In the genomic region with DNA sequence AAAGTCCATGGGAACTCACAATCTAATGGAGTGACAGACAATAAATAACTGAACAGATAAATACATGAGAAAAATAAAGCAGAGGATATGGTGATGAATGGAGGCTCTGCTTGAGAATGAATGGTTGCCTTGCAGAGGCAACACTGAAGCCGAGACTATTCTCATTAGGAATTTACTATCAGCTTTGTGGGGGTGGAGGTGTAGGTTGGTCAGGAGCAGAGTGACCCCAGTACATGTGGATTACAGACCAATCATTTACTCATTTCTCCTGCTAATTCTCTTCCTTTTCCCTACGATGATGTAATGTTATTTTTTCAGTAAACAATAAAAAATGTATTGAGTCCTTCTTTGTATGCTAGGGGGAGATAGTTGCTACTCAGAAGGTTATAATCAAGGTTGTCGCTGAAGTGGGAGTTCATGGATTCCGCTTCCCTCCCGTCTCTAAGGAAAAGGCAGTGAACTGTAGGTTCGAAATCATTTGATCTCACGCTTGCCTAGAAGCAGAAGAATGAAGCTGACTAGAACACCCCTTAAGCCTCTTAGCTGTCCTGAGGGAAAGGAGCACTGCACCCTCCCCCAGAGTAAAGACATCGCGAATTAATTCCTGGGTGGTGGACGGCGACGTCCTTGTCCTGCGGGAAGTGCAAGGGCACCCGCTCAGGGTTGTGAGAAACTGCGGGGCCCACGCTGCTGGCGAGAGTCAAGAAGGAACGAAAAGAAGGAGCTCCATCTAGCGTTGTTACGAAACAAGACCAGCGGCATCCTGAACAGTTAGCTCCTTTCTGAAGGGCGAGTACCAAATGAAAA, we compare ENCODE assay signal across 8 cellular contexts.
DNase-seq lines count a peak whose midpoint lies in the region; ATAC-seq and TF ChIP-seq lines count a peak whose summit lies in the region.

No MANE protein-coding gene starts in this region.

- no peaks in the 10 kb centered on the region for H3K9me3 ChIP-seq in liver (ENCODE audit: control insufficient read depth in 4 of 4, low read length in 3 of 4)

- H3K27ac ChIP-seq in liver (ENCODE audit: low read depth in 1 of 2, low read length in 2 of 2), result no peak overlapping the region

- DNase-seq in AG08396 (ENCODE audit: low spot score), result peak; percentile 74
- DNase-seq in NCI-H345 (lab: John Stamatoyannopoulos, UW), result peak; percentile 82
- DNase-seq in activated CD4-positive, alpha-beta T cell treated with anti-CD3 and anti-CD28 coated beads, Interleukin-2, amount 50 U/mL, for 1 hour, result peak; percentile 31
- peak; percentile 21 for DNase-seq in effector CD4-positive, alpha-beta T cell
- peak; percentile 41 for DNase-seq in stimulated activated CD4-positive, alpha-beta T cell treated with anti-CD3 and anti-CD28 coated beads, Interleukin-4, amount 100 ng/mL, for 24 hours

- H3K4me3 ChIP-seq in liver (ENCODE audit: low read depth in 1 of 3, low read length in 3 of 3), result peak overlapping the region in 1 of 3 donors; percentile 32

- H3K36me3 ChIP-seq in liver (ENCODE audit: control insufficient read depth in 4 of 4, insufficient read depth in 3 of 4, low read depth in 1 of 4, low read length in 3 of 4), result no peaks in the 10 kb centered on the region

- H3K9ac ChIP-seq in liver (ENCODE audit: low read depth in 1 of 2, low read length in 2 of 2), result peak overlapping the region in 1 of 2 donors; percentile 35

- TF ChIP-seq CTCF in liver (IDR thresholded peaks at IDR 0.05; ENCODE audit: low read depth, low read length, missing input control), result peak; percentile 41

- TF ChIP-seq RAD21 in liver (IDR thresholded peaks at IDR 0.05), result peak; percentile 80 to 81

- ATAC-seq in GM18867 (IDR thresholded peaks at IDR 0.05; ENCODE audit: unreplicated experiment) (peak; percentile 92), HG03175 (IDR thresholded peaks at IDR 0.05; ENCODE audit: unreplicated experiment) (peak; percentile 82)

- 7% methylated on average over 22 of the region's 22 CpGs for WGBS in liver

- peaks cover 4 to 20% (median 13%) of the 10 kb centered on the region in 4 donors for H3K4me1 ChIP-seq in liver (ENCODE audit: control insufficient read depth in 4 of 4, insufficient read depth in 4 of 4, low read length in 3 of 4)

- H3K27me3 ChIP-seq in liver (ENCODE audit: control insufficient read depth in 4 of 4, insufficient read depth in 4 of 4, low read length in 3 of 4), result no peaks in the 10 kb centered on the region

TF ChIP-seq in liver, 16 proteins besides CTCF, POLR2A, EP300 and RAD21:
- no peak for TF ChIP-seq FOXA2 (IDR thresholded peaks at IDR 0.05)
- TF ChIP-seq EGR1 (IDR thresholded peaks at IDR 0.05; ENCODE audit: low read depth in 2 of 2), result no peak
- no peak for TF ChIP-seq HNF4G (IDR thresholded peaks at IDR 0.05)
- TF ChIP-seq NR2F2 (IDR thresholded peaks at IDR 0.05), result no peak
- TF ChIP-seq, protein P1, sequence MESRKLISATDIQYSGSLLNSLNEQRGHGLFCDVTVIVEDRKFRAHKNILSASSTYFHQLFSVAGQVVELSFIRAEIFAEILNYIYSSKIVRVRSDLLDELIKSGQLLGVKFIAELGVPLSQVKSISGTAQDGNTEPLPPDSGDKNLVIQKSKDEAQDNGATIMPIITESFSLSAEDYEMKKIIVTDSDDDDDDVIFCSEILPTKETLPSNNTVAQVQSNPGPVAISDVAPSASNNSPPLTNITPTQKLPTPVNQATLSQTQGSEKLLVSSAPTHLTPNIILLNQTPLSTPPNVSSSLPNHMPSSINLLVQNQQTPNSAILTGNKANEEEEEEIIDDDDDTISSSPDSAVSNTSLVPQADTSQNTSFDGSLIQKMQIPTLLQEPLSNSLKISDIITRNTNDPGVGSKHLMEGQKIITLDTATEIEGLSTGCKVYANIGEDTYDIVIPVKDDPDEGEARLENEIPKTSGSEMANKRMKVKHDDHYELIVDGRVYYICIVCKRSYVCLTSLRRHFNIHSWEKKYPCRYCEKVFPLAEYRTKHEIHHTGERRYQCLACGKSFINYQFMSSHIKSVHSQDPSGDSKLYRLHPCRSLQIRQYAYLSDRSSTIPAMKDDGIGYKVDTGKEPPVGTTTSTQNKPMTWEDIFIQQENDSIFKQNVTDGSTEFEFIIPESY (IDR thresholded peaks at IDR 0.05), result no peak
- no peak for TF ChIP-seq FOXA1 (IDR thresholded peaks at IDR 0.05)
- TF ChIP-seq TAF1 (conservative IDR thresholded peaks at IDR 0.05), result no peak
- TF ChIP-seq, protein P2, sequence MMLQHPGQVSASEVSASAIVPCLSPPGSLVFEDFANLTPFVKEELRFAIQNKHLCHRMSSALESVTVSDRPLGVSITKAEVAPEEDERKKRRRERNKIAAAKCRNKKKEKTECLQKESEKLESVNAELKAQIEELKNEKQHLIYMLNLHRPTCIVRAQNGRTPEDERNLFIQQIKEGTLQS (IDR thresholded peaks at IDR 0.05), result no peak
- no peak for TF ChIP-seq YY1 (IDR thresholded peaks at IDR 0.05)
- no peak for TF ChIP-seq GABPA (IDR thresholded peaks at IDR 0.05 in 1 of 2, conservative IDR thresholded peaks at IDR 0.05 in 1 of 2)
- TF ChIP-seq SP1 (IDR thresholded peaks at IDR 0.05), result no peak

Comparison
In these comparisons a context has a peak if more than half of its experiments do, and no peak if none do; other contexts are left out.
1. DNase-seq: peak in every context shown above with its lines; median percentile 82 in NCI-H345; 74 in AG08396; 41 in stimulated activated CD4-positive, alpha-beta T cell treated with anti-CD3 and anti-CD28 coated beads, Interleukin-4, amount 100 ng/mL, for 24 hours; 31 in activated CD4-positive, alpha-beta T cell treated with anti-CD3 and anti-CD28 coated beads, Interleukin-2, amount 50 U/mL, for 1 hour; 21 in effector CD4-positive, alpha-beta T cell.